ENCODE assay signal across 22 cellular contexts in genomic region chr10:83333566-83333965, GRCh38.
"Had no signal": no experiment of that assay in that cellular context is flagged by ENCODE, and none has a peak within 500 bp of the region (broad histone marks: within the 10 kb centered on the region; RNA-seq: fewer than 3 reads in every experiment).

No MANE protein-coding gene starts in this region.

- H3K36me3 ChIP-seq: left ventricle myocardium inferior, ovary, right atrium auricular region, right lobe of liver, stomach, thyroid gland, transverse colon, upper lobe of left lung, vagina had no signal

- H3K9me3 ChIP-seq: ovary, right atrium auricular region, right lobe of liver, stomach, testis, thyroid gland, transverse colon, upper lobe of left lung, vagina had no signal

- H3K4me2 ChIP-seq: hepatocyte, smooth muscle cell had no signal

- DNase-seq: kidney; left ventricle myocardium inferior; midbrain; mucosa of descending colon; naive thymus-derived CD4-positive, alpha-beta T cell; ovary; right lobe of liver; stimulated activated CD4-positive, alpha-beta T cell treated with anti-CD3 and anti-CD28 coated beads, Interleukin-1b, Interleukin-23, amount 100 ng/mL, for 48 hours; stimulated activated CD4-positive, alpha-beta T cell treated with anti-CD3 and anti-CD28 coated beads, Interleukin-2, amount 100 ng/mL, for 48 hours; stimulated activated CD4-positive, alpha-beta T cell treated with anti-CD3 and anti-CD28 coated beads, Interleukin-4, amount 100 ng/mL, for 4 hours; stimulated activated naive B cell treated with anti-CD40 and anti-IgM and Interleukin-4, amounts not matched to agents 10 μg/mL and 1 μg/mL and 100 μg/mL, for 72 hours; stimulated activated naive CD8-positive, alpha-beta T cell treated with anti-CD3 and anti-CD28 coated beads, Interleukin-15, Interleukin-2, amounts not matched to agents 100 U/mL and 50 U/mL, for 24 hours; stomach; testis; thyroid gland; transverse colon; upper lobe of left lung had no signal

- H3K79me2 ChIP-seq: hepatocyte had no signal

- H3K27me3 ChIP-seq: hepatocyte, ovary, right atrium auricular region, right lobe of liver, stomach, testis, thyroid gland, transverse colon, upper lobe of left lung, vagina had no signal

- H3K4me3 ChIP-seq: hepatocyte, left ventricle myocardium inferior, lung, mucosa of descending colon, ovary, right atrium auricular region, right lobe of liver, smooth muscle cell, stomach, testis, thyroid gland, transverse colon, upper lobe of left lung, vagina had no signal

- H3K4me1 ChIP-seq: left ventricle myocardium inferior, right atrium auricular region, right lobe of liver, stomach, testis, thyroid gland, transverse colon, upper lobe of left lung, vagina had no signal

- H3K27ac ChIP-seq: hepatocyte, left ventricle myocardium inferior, ovary, right atrium auricular region, right lobe of liver, stomach, testis, thyroid gland, transverse colon, upper lobe of left lung, vagina had no signal

- H2AFZ ChIP-seq: hepatocyte had no signal
